Comparison of ENCODE assay signal across 8 cellular contexts in genomic region chr11:132850106-132850505, GRCh38.
"Had no signal": no experiment of that assay in that cellular context is flagged by ENCODE, and none has a peak within 500 bp of the region (broad histone marks: within the 10 kb centered on the region; RNA-seq: fewer than 3 reads in every experiment).

No MANE protein-coding gene starts in this region.

- FAIRE-seq: H1, H54, HTR-8/SVneo, K562 had no signal

- DNase-seq: H9, HCEC 1CT, IMR-90 had no signal

- H3K4me3 ChIP-seq: GM23338, K562 had no signal

- H2AFZ ChIP-seq: GM23338 had no signal

- H3K4me2 ChIP-seq: GM23338 had no signal

- H3K4me3 Mint-ChIP-seq: GM23338, H9 had no signal

- H3K27ac Mint-ChIP-seq: GM23338, H9 had no signal
